8 cellular contexts compared by ENCODE assay signal in genomic region chr22:33923660-33924246, GRCh38. TPM values are rescaled to one million over a fixed set of nuclear protein-coding genes. Genes with fewer than 3 reads are reported as not detected.
DNase-seq lines count a peak whose midpoint lies in the region; ATAC-seq and TF ChIP-seq lines count a peak whose summit lies in the region.

No MANE protein-coding gene starts in this region.

- H3K4me3 Mint-ChIP-seq in endothelial cell (ENCODE audit: unreplicated experiment) = peak overlapping the region; percentile 27
- H3K4me3 Mint-ChIP-seq in mesothelial cell of epicardium = peak overlapping the region; percentile 84
- H3K4me3 Mint-ChIP-seq in activated T-cell treated with anti-CD3 and anti-CD28 coated beads, Interleukin-2, amount 50 U/mL, for 24 hours = no peak overlapping the region

- no peak for ATAC-seq in HG03108 (IDR thresholded peaks at IDR 0.05; ENCODE audit: unreplicated experiment)

- no peak overlapping the region for H3K27ac Mint-ChIP-seq in endothelial cell (ENCODE audit: unreplicated experiment)
- H3K27ac Mint-ChIP-seq in mesothelial cell of epicardium = no peak overlapping the region
- no peak overlapping the region for H3K27ac Mint-ChIP-seq in activated T-cell treated with anti-CD3 and anti-CD28 coated beads, Interleukin-2, amount 50 U/mL, for 24 hours

- DNase-seq in activated CD4-positive, alpha-beta T cell treated with anti-CD3 and anti-CD28 coated beads for 48 hours = peak; percentile 61
- DNase-seq in activated CD4-positive, alpha-beta T cell treated with anti-CD3 and anti-CD28 coated beads for 4 hours = no peak
- DNase-seq in LHCN-M2 (ENCODE audit: low read depth) (peak; percentile 64), RKO (ENCODE audit: low spot score) (peak; percentile 83), endothelial cell (ENCODE audit: low spot score) (peak; percentile 70), mesothelial cell of epicardium (ENCODE audit: low spot score in 2 of 2, unreplicated experiment in 2 of 2) (peak in 1 of 2 experiments; percentile 58)
- no peak for DNase-seq in activated T-cell treated with anti-CD3 and anti-CD28 coated beads, Interleukin-2, amount 50 U/mL, for 24 hours

- TF ChIP-seq CTCF in endothelial cell (IDR thresholded peaks at IDR 0.05; ENCODE audit: unreplicated experiment) (peak; percentile 87), mesothelial cell of epicardium (IDR thresholded peaks at IDR 0.05; ENCODE audit: unreplicated experiment) (peak; percentile 86)

- H3K9me3 Mint-ChIP-seq in endothelial cell (ENCODE audit: unreplicated experiment) = no peaks in the 10 kb centered on the region
- no peaks in the 10 kb centered on the region for H3K9me3 Mint-ChIP-seq in mesothelial cell of epicardium
- no peaks in the 10 kb centered on the region for H3K9me3 Mint-ChIP-seq in activated T-cell treated with anti-CD3 and anti-CD28 coated beads, Interleukin-2, amount 50 U/mL, for 24 hours

- H3K36me3 Mint-ChIP-seq in endothelial cell (ENCODE audit: low read depth, unreplicated experiment) (peaks cover 8% of the 10 kb centered on the region), mesothelial cell of epicardium (no peaks in the 10 kb centered on the region)
- H3K36me3 Mint-ChIP-seq in activated T-cell treated with anti-CD3 and anti-CD28 coated beads, Interleukin-2, amount 50 U/mL, for 24 hours (ENCODE audit: low read depth) = no peaks in the 10 kb centered on the region

- H3K4me1 Mint-ChIP-seq in endothelial cell (ENCODE audit: unreplicated experiment) (peaks cover 18% of the 10 kb centered on the region), mesothelial cell of epicardium (peaks cover 26% of the 10 kb centered on the region)
- peaks cover 20% of the 10 kb centered on the region for H3K4me1 Mint-ChIP-seq in activated T-cell treated with anti-CD3 and anti-CD28 coated beads, Interleukin-2, amount 50 U/mL, for 24 hours (ENCODE audit: low read depth)

- peaks cover 10% of the 10 kb centered on the region for H3K27me3 Mint-ChIP-seq in endothelial cell (ENCODE audit: unreplicated experiment)
- H3K27me3 Mint-ChIP-seq in mesothelial cell of epicardium (ENCODE audit: low read depth) = peaks cover 38% of the 10 kb centered on the region
- peaks cover 65% of the 10 kb centered on the region for H3K27me3 Mint-ChIP-seq in activated T-cell treated with anti-CD3 and anti-CD28 coated beads, Interleukin-2, amount 50 U/mL, for 24 hours

RNA-seq across cellular contexts. Expression of gene LARGE1, which starts 3.5 kb away (rescaled TPM):
- 7.8 and 8.6 TPM in 2 replicates for total RNA-seq in LHCN-M2 (2014; rRNA removed)
- polyA plus RNA-seq in LHCN-M2 (2012) = 4.3 TPM
- 25.4 TPM for total RNA-seq in endothelial cell (ENCODE audit: unreplicated experiment)
- total RNA-seq in mesothelial cell of epicardium = 29.8 to 35.7 TPM (median 32.3 TPM) in 3 replicates

Comparison
In these comparisons a context has a peak if more than half of its experiments do, and no peak if none do; other contexts are left out.
1. DNase-seq: peak in activated CD4-positive, alpha-beta T cell treated with anti-CD3 and anti-CD28 coated beads for 48 hours (single experiment), LHCN-M2 (single experiment), RKO (single experiment) and endothelial cell (single experiment); none in activated CD4-positive, alpha-beta T cell treated with anti-CD3 and anti-CD28 coated beads for 4 hours (0 of 2) and activated T-cell treated with anti-CD3 and anti-CD28 coated beads, Interleukin-2, amount 50 U/mL, for 24 hours (single experiment).